In the genomic region with DNA sequence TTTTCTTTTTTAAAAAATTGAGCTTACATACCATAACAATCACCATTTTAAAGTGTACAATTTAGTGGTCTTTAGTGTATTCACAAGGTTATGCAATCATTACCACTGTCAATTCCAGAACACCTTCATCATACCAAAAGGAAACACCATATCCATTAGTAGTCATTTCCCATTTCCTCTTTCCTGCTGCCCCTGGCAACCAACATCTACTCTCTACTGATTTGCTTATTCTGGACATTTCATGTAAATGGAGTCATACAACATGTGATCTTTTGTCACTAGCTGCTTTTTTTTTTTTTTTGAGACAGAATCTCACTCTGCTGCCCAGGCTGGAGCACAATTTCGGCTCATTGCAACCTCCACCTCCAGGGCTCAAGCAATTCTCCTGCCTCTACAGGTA, we compare ENCODE assay signal across 11 cellular contexts.
DNase-seq lines count a peak whose midpoint lies in the region; ATAC-seq and TF ChIP-seq lines count a peak whose summit lies in the region.
"Had no signal": no experiment of that assay in that cellular context is flagged by ENCODE, and none has a peak within 500 bp of the region (broad histone marks: within the 10 kb centered on the region; RNA-seq: fewer than 3 reads in every experiment).

No MANE protein-coding gene starts in this region.

- DNase-seq in AG04449 (ENCODE audit: low read depth, low spot score), result peak; percentile 58
- peak; percentile 98 for DNase-seq in HCEC 1CT
- DNase-seq in T1000 (lab: John Stamatoyannopoulos, UW), result peak; percentile 3
- DNase-seq in foreskin keratinocyte, result peak; percentile 90 to 97
- DNase-seq in nephron progenitor cell, result no peak
- DNase-seq in activated CD4-positive, alpha-beta T cell treated with anti-CD3 and anti-CD28 coated beads, Interleukin-2, amount 10 ng/mL, durations not matched to agents 24 days and 14 days, result no peak
- DNase-seq: NCI-H510A had no signal

- ATAC-seq in foreskin keratinocyte (peak; percentile 98), GM21367 (IDR thresholded peaks at IDR 0.05; ENCODE audit: unreplicated experiment) (no peak), HG02973 (IDR thresholded peaks at IDR 0.05; ENCODE audit: unreplicated experiment) (no peak)
- ATAC-seq: activated CD4-positive, CD25-positive, alpha-beta regulatory T cell treated with anti-CD3 and anti-CD28 coated beads, Interleukin-2, amount 50 U/mL, for 24 hours had no signal

- no peak overlapping the region for H3K4me3 Mint-ChIP-seq in nephron progenitor cell
- H3K4me3 Mint-ChIP-seq in activated CD4-positive, alpha-beta T cell treated with anti-CD3 and anti-CD28 coated beads, Interleukin-2, amount 10 ng/mL, durations not matched to agents 24 days and 14 days, result no peak overlapping the region

- no peak overlapping the region for H3K4me3 ChIP-seq in AG04449 (ENCODE audit: low read depth, low read length)

- intact Hi-C loops in activated CD4-positive, alpha-beta T cell treated with anti-CD3 and anti-CD28 coated beads, Interleukin-2, amount 10 ng/mL, durations not matched to agents 24 days and 14 days (cut with micrococcal nuclease), result no loop called here

- CTCF ChIA-PET in AG04449 (lab: Yijun Ruan, JAX), result interaction anchor here (2.2 kb wide), 1 partner anchor 13 kb away, joined by 11 read pairs; no protein-coding TSS in a partner anchor

- H3K4me1 Mint-ChIP-seq in nephron progenitor cell, result no peaks in the 10 kb centered on the region
- H3K4me1 Mint-ChIP-seq in activated CD4-positive, alpha-beta T cell treated with anti-CD3 and anti-CD28 coated beads, Interleukin-2, amount 10 ng/mL, durations not matched to agents 24 days and 14 days, result peaks cover 8% of the 10 kb centered on the region

- no peak for TF ChIP-seq CTCF in AG04449 (IDR thresholded peaks at IDR 0.05; ENCODE audit: insufficient read depth, low read length, missing control alignments)
- no peak for TF ChIP-seq CTCF in foreskin keratinocyte (conservative IDR thresholded peaks at IDR 0.05)
- no peak for TF ChIP-seq CTCF in nephron progenitor cell (IDR thresholded peaks at IDR 0.05)

- H3K9me3 Mint-ChIP-seq in nephron progenitor cell, result no peaks in the 10 kb centered on the region
- H3K9me3 Mint-ChIP-seq in activated CD4-positive, alpha-beta T cell treated with anti-CD3 and anti-CD28 coated beads, Interleukin-2, amount 10 ng/mL, durations not matched to agents 24 days and 14 days, result no peaks in the 10 kb centered on the region

- POLR2A ChIA-PET in AG04449 (lab: Yijun Ruan, JAX), result no interaction called here

- H3K4me1 ChIP-seq in foreskin keratinocyte, result peaks cover 26% of the 10 kb centered on the region

- no peak overlapping the region for H3K27ac ChIP-seq in foreskin keratinocyte
- H3K27ac ChIP-seq: HL-60 had no signal

- no peaks in the 10 kb centered on the region for H3K27me3 Mint-ChIP-seq in nephron progenitor cell (ENCODE audit: low read depth, poor library complexity)
- no peaks in the 10 kb centered on the region for H3K27me3 Mint-ChIP-seq in activated CD4-positive, alpha-beta T cell treated with anti-CD3 and anti-CD28 coated beads, Interleukin-2, amount 10 ng/mL, durations not matched to agents 24 days and 14 days

- no peaks in the 10 kb centered on the region for H3K27me3 ChIP-seq in foreskin keratinocyte

- H3K36me3 Mint-ChIP-seq in nephron progenitor cell (ENCODE audit: low read depth), result peaks cover 74% of the 10 kb centered on the region
- peaks cover 57% of the 10 kb centered on the region for H3K36me3 Mint-ChIP-seq in activated CD4-positive, alpha-beta T cell treated with anti-CD3 and anti-CD28 coated beads, Interleukin-2, amount 10 ng/mL, durations not matched to agents 24 days and 14 days (ENCODE audit: low read depth)

- no peak overlapping the region for H3K27ac Mint-ChIP-seq in nephron progenitor cell
- no peak overlapping the region for H3K27ac Mint-ChIP-seq in activated CD4-positive, alpha-beta T cell treated with anti-CD3 and anti-CD28 coated beads, Interleukin-2, amount 10 ng/mL, durations not matched to agents 24 days and 14 days

Comparison
In these comparisons a context has a peak if more than half of its experiments do, and no peak if none do; other contexts are left out.
1. DNase-seq: peak in AG04449 (single experiment), HCEC 1CT (single experiment), T1000 (single experiment) and foreskin keratinocyte (2 of 2); none in nephron progenitor cell (single experiment) and activated CD4-positive, alpha-beta T cell treated with anti-CD3 and anti-CD28 coated beads, Interleukin-2, amount 10 ng/mL, durations not matched to agents 24 days and 14 days (single experiment).